ENCODE assay signal across 9 cellular contexts in genomic region chr6:56850618-56851017, GRCh38.
DNase-seq lines count a peak whose midpoint lies in the region; ATAC-seq and TF ChIP-seq lines count a peak whose summit lies in the region.
"Had no signal": no experiment of that assay in that cellular context is flagged by ENCODE, and none has a peak within 500 bp of the region (broad histone marks: within the 10 kb centered on the region; RNA-seq: fewer than 3 reads in every experiment).

No MANE protein-coding gene starts in this region.

- H3K4me1 ChIP-seq in ascending aorta (peaks cover 0 to 9% of the 10 kb centered on the region in 2 donors), iPS DF 6.9 (ENCODE audit: control insufficient read depth, insufficient read depth, low read length) (peaks cover 4% of the 10 kb centered on the region), sigmoid colon (peaks cover 0 to 31% (median 22%) of the 10 kb centered on the region in 4 donors)

- no peak for TF ChIP-seq EP300 in sigmoid colon (IDR thresholded peaks at IDR 0.05)

- H3K27ac ChIP-seq in ascending aorta: peak overlapping the region; percentile 67 to 69
- H3K27ac ChIP-seq in iPS DF 6.9 (ENCODE audit: low read length): no peak overlapping the region
- H3K27ac ChIP-seq in sigmoid colon: peak overlapping the region; percentile 51 to 80 (median 74)

- no peak for TF ChIP-seq POLR2A in sigmoid colon (IDR thresholded peaks at IDR 0.05)

- no peak for ATAC-seq in GM19455 (IDR thresholded peaks at IDR 0.05; ENCODE audit: unreplicated experiment)

- no peaks in the 10 kb centered on the region for H3K36me3 ChIP-seq in ascending aorta
- H3K36me3 ChIP-seq in iPS DF 6.9 (ENCODE audit: control insufficient read depth, insufficient read depth, low read length): no peaks in the 10 kb centered on the region
- H3K36me3 ChIP-seq in sigmoid colon: no peaks in the 10 kb centered on the region

- no CpG with 5 or more reads among the region's 4 CpGs for WGBS in iPS DF 6.9 (ENCODE audit: insufficient coverage, insufficient read length)
- WGBS in sigmoid colon, 2 donors: 77 to 78% methylated on average over 4 of the region's 4 CpGs

- H3K9me3 ChIP-seq in ascending aorta: no peaks in the 10 kb centered on the region
- no peaks in the 10 kb centered on the region for H3K9me3 ChIP-seq in iPS DF 6.9 (ENCODE audit: control insufficient read depth, insufficient read depth, low read length)
- H3K9me3 ChIP-seq in sigmoid colon: no peaks in the 10 kb centered on the region
- H3K9me3 ChIP-seq: mucosa of descending colon had no signal

- no peaks in the 10 kb centered on the region for H3K27me3 ChIP-seq in ascending aorta
- H3K27me3 ChIP-seq in iPS DF 6.9 (ENCODE audit: control insufficient read depth, insufficient read depth, low read length): no peaks in the 10 kb centered on the region
- H3K27me3 ChIP-seq in sigmoid colon: no peaks in the 10 kb centered on the region

- intact Hi-C loops in ascending aorta (cut with DNase I) (loop anchor here (1.0 to 5.0 kb wide), 4 partner anchors 52 to 467 kb away; partner anchors contain the start of gene PRIM2), sigmoid colon (cut with DNase I) (loop anchor here (2.0 to 10.0 kb wide), 3 partner anchors 142 to 486 kb away; no protein-coding TSS in a partner anchor)

- peak overlapping the region; percentile 69; the same call in 1 of the 2 replicates for H3K4me3 ChIP-seq in GM08714 (ENCODE audit: low read length)
- peak overlapping the region; percentile 66 to 73 for H3K4me3 ChIP-seq in ascending aorta
- peak overlapping the region; percentile 77; the same call in 1 of the 2 replicates for H3K4me3 ChIP-seq in iPS DF 6.9 (ENCODE audit: low read length)
- peak overlapping the region; percentile 40 to 60 (median 58) for H3K4me3 ChIP-seq in sigmoid colon
- H3K4me3 ChIP-seq: mucosa of descending colon had no signal

- DNase-seq in ascending aorta (ENCODE audit: low spot score in 2 of 2) (no peak), iPS DF 6.9 (ENCODE audit: low read depth, low spot score) (no peak), sigmoid colon (no peak), activated gamma-delta T cell treated with Interleukin-2 at 50 U/mL for 16 hours (no peak), NCI-H1436 (lab: John Stamatoyannopoulos, UW) (no peak), Kasumi-1 (lab: John Stamatoyannopoulos, UW) (no peak)
- DNase-seq: mucosa of descending colon had no signal

- TF ChIP-seq CTCF in ascending aorta (IDR thresholded peaks at IDR 0.05) (no peak), sigmoid colon (IDR thresholded peaks at IDR 0.05) (no peak)
